Comparison of ENCODE assay signal across 15 cellular contexts in the genomic region with DNA sequence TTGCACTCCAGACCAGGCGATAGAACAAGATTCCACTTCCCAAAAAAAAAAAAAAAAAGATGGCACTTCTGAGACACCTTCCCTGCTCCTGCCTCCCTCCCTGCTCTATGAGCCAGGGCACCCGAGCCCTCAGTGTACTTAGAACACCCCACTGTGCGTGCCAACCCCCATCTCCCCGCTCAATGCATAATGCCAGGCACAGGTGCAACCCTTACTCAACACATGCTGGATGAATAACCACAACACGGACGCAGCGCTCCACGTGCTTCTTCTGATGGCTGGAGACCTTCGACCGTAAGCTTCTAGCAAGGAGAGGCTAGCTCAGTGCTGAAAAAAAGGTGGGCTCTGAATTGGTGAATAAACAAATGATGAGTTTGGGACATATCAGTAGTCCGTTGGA. TPM values are rescaled to one million over a fixed set of nuclear protein-coding genes. Genes with fewer than 3 reads are reported as not detected.
DNase-seq lines count a peak whose midpoint lies in the region; ATAC-seq and TF ChIP-seq lines count a peak whose summit lies in the region.
"Had no signal": no experiment of that assay in that cellular context is flagged by ENCODE, and none has a peak within 500 bp of the region (broad histone marks: within the 10 kb centered on the region; RNA-seq: fewer than 3 reads in every experiment).

No MANE protein-coding gene starts in this region.

- WGBS in right cardiac atrium = 87% methylated on average over 11 of the region's 11 CpGs

- H4K20me1 ChIP-seq in osteoblast (ENCODE audit: insufficient read depth, low read length) = peaks cover 6% of the 10 kb centered on the region

- ATAC-seq in right cardiac atrium (no peak), HG02571 (IDR thresholded peaks at IDR 0.05; ENCODE audit: unreplicated experiment) (no peak), GM21529 (IDR thresholded peaks at IDR 0.05; ENCODE audit: unreplicated experiment) (no peak), SK-N-SH treated with all-trans-retinoic acid at 6 μM for 48 hours (no peak)

- TF ChIP-seq CTCF in brain (conservative IDR thresholded peaks at IDR 0.05) = no peak
- TF ChIP-seq CTCF in osteoblast (IDR thresholded peaks at IDR 0.05; ENCODE audit: extremely low read depth, low read depth, low read length) = no peak

- H3K4me1 ChIP-seq in right cardiac atrium (ENCODE audit: control insufficient read depth, insufficient read depth, low read length) = peaks cover 15% of the 10 kb centered on the region
- peaks cover 47% of the 10 kb centered on the region for H3K4me1 ChIP-seq in osteoblast (ENCODE audit: insufficient read depth, low read length)

- peak overlapping the region; percentile 5 for H3K4me2 ChIP-seq in osteoblast (ENCODE audit: insufficient read depth, low read length)
- H3K4me2 ChIP-seq: PC-9 had no signal

- peak overlapping the region in 3 of 5 experiments; percentile 70 to 89 (median 80) for H3K27ac Mint-ChIP-seq in brain

- H2AFZ ChIP-seq in osteoblast (ENCODE audit: low read length) = no peak overlapping the region
- H2AFZ ChIP-seq: PC-9 had no signal

- no peak for DNase-seq in right cardiac atrium
- no peak for DNase-seq in cardiac septum (ENCODE audit: low spot score)
- no peak for DNase-seq in osteoblast (ENCODE audit: insufficient read length, low spot score, missing footprints)
- no peak for DNase-seq in cerebellar cortex (ENCODE audit: low spot score)
- DNase-seq: activated CD8-positive, alpha-beta memory T cell treated with anti-CD3 and anti-CD28 coated beads, Interleukin-2, amount 50 U/mL, for 4 hours; DMS153; kidney; PC-9; thyroid gland had no signal

- H3K27ac ChIP-seq in right cardiac atrium (ENCODE audit: low read length) (peak overlapping the region; percentile 1), osteoblast (ENCODE audit: low read depth, low read length) (peak overlapping the region; percentile 85)
- H3K27ac ChIP-seq: PC-9, thyroid gland, VCaP had no signal

- H3K9me3 ChIP-seq in right cardiac atrium (ENCODE audit: control insufficient read depth, low read length) (no peaks in the 10 kb centered on the region), osteoblast (ENCODE audit: low read depth, low read length) (no peaks in the 10 kb centered on the region)
- H3K9me3 ChIP-seq: thyroid gland had no signal

- H3K4me3 ChIP-seq in right cardiac atrium (ENCODE audit: low read length) (no peak overlapping the region), osteoblast (ENCODE audit: insufficient read depth, low read length) (no peak overlapping the region)
- H3K4me3 ChIP-seq: coronary artery, PC-9, thyroid gland had no signal

- no peaks in the 10 kb centered on the region for H3K27me3 ChIP-seq in right cardiac atrium (ENCODE audit: control insufficient read depth, insufficient read depth)
- H3K27me3 ChIP-seq in osteoblast (ENCODE audit: insufficient read depth, low read length) = peaks cover 10% of the 10 kb centered on the region
- H3K27me3 ChIP-seq: thyroid gland had no signal

- peaks cover 48% of the 10 kb centered on the region for H3K79me2 ChIP-seq in osteoblast (ENCODE audit: insufficient read depth, low read length)

- peaks cover 37% of the 10 kb centered on the region for H3K4me1 Mint-ChIP-seq in brain

- peaks cover 0 to 14% (median 0%) of the 10 kb centered on the region in 5 experiments for H3K9me3 Mint-ChIP-seq in brain

- H3K27me3 Mint-ChIP-seq in brain = no peaks in the 10 kb centered on the region

- intact Hi-C loops in right cardiac atrium (cut with DNase I) = no loop called here
- intact Hi-C loops in cardiac septum (cut with DNase I) = no loop called here

- peaks cover 4% of the 10 kb centered on the region for H3K36me3 ChIP-seq in osteoblast (ENCODE audit: insufficient read depth, low read length)
- H3K36me3 ChIP-seq: thyroid gland had no signal

- peaks cover 12% of the 10 kb centered on the region for H3K36me3 Mint-ChIP-seq in brain

- no peak overlapping the region for H3K4me3 Mint-ChIP-seq in brain

TF ChIP-seq in SK-N-SH treated with all-trans-retinoic acid at 6 μM for 48 hours, 23 proteins besides CTCF, POLR2A, EP300 and RAD21:
- TF ChIP-seq ZFP3 (CRISPR knock-in tag; IDR thresholded peaks at IDR 0.05) (no peak), ZNF70 (CRISPR knock-in tag; IDR thresholded peaks at IDR 0.05) (no peak), ESRRG (CRISPR knock-in tag; IDR thresholded peaks at IDR 0.05) (no peak), ZNF8 (CRISPR knock-in tag; IDR thresholded peaks at IDR 0.05) (no peak), ISL1 (CRISPR knock-in tag; IDR thresholded peaks at IDR 0.05) (no peak), TSHZ2 (CRISPR knock-in tag; IDR thresholded peaks at IDR 0.05) (no peak), RARB (CRISPR knock-in tag; IDR thresholded peaks at IDR 0.05) (no peak), ZNF565 (CRISPR knock-in tag; conservative IDR thresholded peaks at IDR 0.05; ENCODE audit: low read depth) (no peak), ZFP30 (CRISPR knock-in tag; IDR thresholded peaks at IDR 0.05) (no peak), PPARA (CRISPR knock-in tag; IDR thresholded peaks at IDR 0.05; ENCODE audit: borderline replicate concordance) (no peak), TCF4 (CRISPR knock-in tag; IDR thresholded peaks at IDR 0.05; ENCODE audit: borderline replicate concordance) (no peak), SNAI2 (CRISPR knock-in tag; IDR thresholded peaks at IDR 0.05) (no peak)
- TF ChIP-seq, protein P1, sequence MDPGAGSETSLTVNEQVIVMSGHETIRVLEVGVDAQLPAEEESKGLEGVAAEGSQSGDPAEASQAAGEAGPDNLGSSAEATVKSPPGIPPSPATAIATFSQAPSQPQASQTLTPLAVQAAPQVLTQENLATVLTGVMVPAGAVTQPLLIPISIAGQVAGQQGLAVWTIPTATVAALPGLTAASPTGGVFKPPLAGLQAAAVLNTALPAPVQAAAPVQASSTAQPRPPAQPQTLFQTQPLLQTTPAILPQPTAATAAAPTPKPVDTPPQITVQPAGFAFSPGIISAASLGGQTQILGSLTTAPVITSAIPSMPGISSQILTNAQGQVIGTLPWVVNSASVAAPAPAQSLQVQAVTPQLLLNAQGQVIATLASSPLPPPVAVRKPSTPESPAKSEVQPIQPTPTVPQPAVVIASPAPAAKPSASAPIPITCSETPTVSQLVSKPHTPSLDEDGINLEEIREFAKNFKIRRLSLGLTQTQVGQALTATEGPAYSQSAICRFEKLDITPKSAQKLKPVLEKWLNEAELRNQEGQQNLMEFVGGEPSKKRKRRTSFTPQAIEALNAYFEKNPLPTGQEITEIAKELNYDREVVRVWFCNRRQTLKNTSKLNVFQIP (CRISPR knock-in tag; IDR thresholded peaks at IDR 0.05; ENCODE audit: borderline replicate concordance, low read depth) = no peak
- TF ChIP-seq, protein P2, sequence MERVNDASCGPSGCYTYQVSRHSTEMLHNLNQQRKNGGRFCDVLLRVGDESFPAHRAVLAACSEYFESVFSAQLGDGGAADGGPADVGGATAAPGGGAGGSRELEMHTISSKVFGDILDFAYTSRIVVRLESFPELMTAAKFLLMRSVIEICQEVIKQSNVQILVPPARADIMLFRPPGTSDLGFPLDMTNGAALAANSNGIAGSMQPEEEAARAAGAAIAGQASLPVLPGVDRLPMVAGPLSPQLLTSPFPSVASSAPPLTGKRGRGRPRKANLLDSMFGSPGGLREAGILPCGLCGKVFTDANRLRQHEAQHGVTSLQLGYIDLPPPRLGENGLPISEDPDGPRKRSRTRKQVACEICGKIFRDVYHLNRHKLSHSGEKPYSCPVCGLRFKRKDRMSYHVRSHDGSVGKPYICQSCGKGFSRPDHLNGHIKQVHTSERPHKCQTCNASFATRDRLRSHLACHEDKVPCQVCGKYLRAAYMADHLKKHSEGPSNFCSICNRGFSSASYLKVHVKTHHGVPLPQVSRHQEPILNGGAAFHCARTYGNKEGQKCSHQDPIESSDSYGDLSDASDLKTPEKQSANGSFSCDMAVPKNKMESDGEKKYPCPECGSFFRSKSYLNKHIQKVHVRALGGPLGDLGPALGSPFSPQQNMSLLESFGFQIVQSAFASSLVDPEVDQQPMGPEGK (CRISPR knock-in tag; IDR thresholded peaks at IDR 0.05; ENCODE audit: borderline replicate concordance) = no peak

RNA-seq across cellular contexts. Expression of gene IRAK1, which starts 19.9 kb away (rescaled TPM):
- 10 to 100 TPM; 33.2 to 53.2 (median 43.0) TPM for total RNA-seq in right cardiac atrium
- 28.2 TPM for polyA plus RNA-seq in right cardiac atrium
- total RNA-seq in cardiac septum = 30.6 TPM
- polyA plus RNA-seq in brain (ENCODE audit: insufficient read depth, low read depth, low replicate concordance) = 76.3 TPM
- 99.5 and 100 TPM in 2 replicates for total RNA-seq in osteoblast

RNA-seq across cellular contexts. Expression of gene MECP2, which starts 57.9 kb away (rescaled TPM):
- total RNA-seq in right cardiac atrium = 10 to 100 TPM; 41.2 to 50.2 (median 45.2) TPM
- polyA plus RNA-seq in right cardiac atrium = 34.9 TPM
- 37.6 TPM for total RNA-seq in cardiac septum
- 40.8 TPM for polyA plus RNA-seq in brain (ENCODE audit: insufficient read depth, low read depth, low replicate concordance)
- total RNA-seq in osteoblast = 31.1 and 33.3 TPM in 2 replicates
